ENCODE assay signal across 23 cellular contexts in genomic region chr6:23086100-23086499, GRCh38.
DNase-seq lines count a peak whose midpoint lies in the region; ATAC-seq, FAIRE-seq and TF ChIP-seq lines count a peak whose summit lies in the region.
"Had no signal": no experiment of that assay in that cellular context is flagged by ENCODE, and none has a peak within 500 bp of the region (broad histone marks: within the 10 kb centered on the region; RNA-seq: fewer than 3 reads in every experiment).

No MANE protein-coding gene starts in this region.

- no peak overlapping the region for H2AFZ ChIP-seq in HepG2 (ENCODE audit: low read length)
- H2AFZ ChIP-seq: GM23248 had no signal

- DNase-seq in HepG2 (ENCODE audit: low spot score) (no peak), right lobe of liver (no peak), NCI-H1930 (lab: John Stamatoyannopoulos, UW) (peak; percentile 74 to 80), mesothelial cell of epicardium (ENCODE audit: low spot score in 2 of 2, unreplicated experiment in 2 of 2) (no peak), NCI-H446 (lab: John Stamatoyannopoulos, UW) (no peak), CD1c-positive myeloid dendritic cell (ENCODE audit: extremely low spot score) (no peak)
- DNase-seq in effector CD4-positive, alpha-beta T cell = no peak
- DNase-seq: CD4-positive, alpha-beta T cell; CD8-positive, alpha-beta memory T cell; DMS 273 treated with DMSO at 0.1 percent for 48 hours; DMS79; EL; GDM1; GM23248; H7; HCEC 1CT had no signal

- in situ Hi-C loops in HepG2 (cut with HindIII; ENCODE audit: extremely low pct_ligation_motif_present, low pct_unique_long_range_greater_than_20kb) = no loop called here

- WGBS in HepG2 (ENCODE audit: low lambda C conversion rate) = 2% methylated on average over 2 of the region's 2 CpGs
- WGBS in right lobe of liver (ENCODE audit: insufficient coverage, low coverage, low lambda C conversion rate, missing lambda C conversion rate) = 50% methylated on average over 2 of the region's 2 CpGs

- H3K4me1 Mint-ChIP-seq in mesothelial cell of epicardium = peaks cover 40% of the 10 kb centered on the region
- H3K4me1 Mint-ChIP-seq: CD8-positive, alpha-beta memory T cell had no signal

- CTCF ChIA-PET in HepG2 (lab: Yijun Ruan, JAX; ENCODE audit: low intra/inter-chr PET ratio, low total read pairs) = no interaction called here

- no peaks in the 10 kb centered on the region for H3K27me3 Mint-ChIP-seq in mesothelial cell of epicardium (ENCODE audit: low read depth)
- H3K27me3 Mint-ChIP-seq: CD4-positive, alpha-beta T cell; CD8-positive, alpha-beta memory T cell had no signal

- H3K36me3 Mint-ChIP-seq in mesothelial cell of epicardium = peaks cover 3% of the 10 kb centered on the region
- H3K36me3 Mint-ChIP-seq: CD8-positive, alpha-beta memory T cell had no signal

- H3K4me3 Mint-ChIP-seq in mesothelial cell of epicardium = no peak overlapping the region
- H3K4me3 Mint-ChIP-seq: CD4-positive, alpha-beta T cell; CD8-positive, alpha-beta memory T cell had no signal

- FAIRE-seq in HepG2 (lab: Jason Lieb, UNC) = no peak
- FAIRE-seq: D721Med, GM12878, GM19239, H1 had no signal

- ATAC-seq in HepG2 (no peak), right lobe of liver (no peak), SK-N-SH treated with all-trans-retinoic acid at 6 μM for 48 hours (peak; percentile 90)
- ATAC-seq: GM12878 had no signal

- no peak for TF ChIP-seq POLR2A in HepG2 (IDR thresholded peaks at IDR 0.05; ENCODE audit: insufficient read depth in 1 of 2, low read depth in 2 of 2, low read length in 2 of 2)
- no peak for TF ChIP-seq POLR2A in right lobe of liver (IDR thresholded peaks at IDR 0.05)

- intact Hi-C loops in HepG2 (cut with micrococcal nuclease; ENCODE audit: unreplicated experiment) (no loop called here), right lobe of liver (cut with DNase I) (no loop called here)

- no peaks in the 10 kb centered on the region for H3K79me2 ChIP-seq in HepG2 (ENCODE audit: insufficient read depth, low read length)

- H3K27ac ChIP-seq in HepG2 (ENCODE audit: extremely low read length, insufficient read depth, low read length) (no peak overlapping the region), right lobe of liver (no peak overlapping the region)
- H3K27ac ChIP-seq: BLaER1, C4-2B, GM23248 had no signal

- no peak overlapping the region for H3K9ac ChIP-seq in HepG2 (ENCODE audit: insufficient read depth, low read depth, low read length)
- H3K9ac ChIP-seq: BLaER1, GM23248 had no signal

- no peaks in the 10 kb centered on the region for H3K9me3 Mint-ChIP-seq in mesothelial cell of epicardium

- POLR2A ChIA-PET in HepG2 (lab: Yijun Ruan, JAX) = no interaction called here

- no TSS peak for BruUV-seq in HepG2 (replicated peaks; lab: Mats Ljungman, UMichigan)

- H4K20me1 ChIP-seq in HepG2 (ENCODE audit: insufficient read depth, low read length) = no peaks in the 10 kb centered on the region
- H4K20me1 ChIP-seq: BLaER1 had no signal

- TF ChIP-seq CTCF in HepG2 (CRISPR knock-in tag; IDR thresholded peaks at IDR 0.05) (no peak), right lobe of liver (IDR thresholded peaks at IDR 0.05) (no peak), mesothelial cell of epicardium (IDR thresholded peaks at IDR 0.05; ENCODE audit: unreplicated experiment) (no peak)

- no peak for TF ChIP-seq RAD21 in HepG2 (CRISPR knock-in tag; IDR thresholded peaks at IDR 0.05)

- no peaks in the 10 kb centered on the region for H3K27me3 ChIP-seq in HepG2 (ENCODE audit: control insufficient read depth in 1 of 2, insufficient read depth in 2 of 2, low read length in 2 of 2)
- no peaks in the 10 kb centered on the region for H3K27me3 ChIP-seq in right lobe of liver
- H3K27me3 ChIP-seq: BLaER1 had no signal

- TF ChIP-seq EP300 in HepG2 (IDR thresholded peaks at IDR 0.05; ENCODE audit: low read depth in 2 of 2, low read length in 2 of 2) (no peak), HepG2 (CRISPR knock-in tag; IDR thresholded peaks at IDR 0.05; ENCODE audit: borderline replicate concordance) (no peak)

- H3K4me1 ChIP-seq in HepG2 (ENCODE audit: insufficient read depth, low read length) = no peaks in the 10 kb centered on the region
- no peaks in the 10 kb centered on the region for H3K4me1 ChIP-seq in right lobe of liver
- H3K4me1 ChIP-seq: BLaER1 had no signal

- H3K9me3 ChIP-seq in HepG2 (ENCODE audit: low read length) (peaks cover 99% of the 10 kb centered on the region), right lobe of liver (no peaks in the 10 kb centered on the region)
- H3K9me3 ChIP-seq: BLaER1 had no signal

- H3K4me3 ChIP-seq in HepG2 (replicated peaks in 1 of 3; ENCODE audit: insufficient read depth in 1 of 3, low read depth in 2 of 3, low read length in 3 of 3) = no peak overlapping the region
- no peak overlapping the region for H3K4me3 ChIP-seq in right lobe of liver
- H3K4me3 ChIP-seq: BLaER1, GM12878, GM23248 had no signal

- no peak overlapping the region for H3K4me2 ChIP-seq in HepG2 (ENCODE audit: low read depth, low read length)
- H3K4me2 ChIP-seq: BLaER1 had no signal

- H3K27ac Mint-ChIP-seq in mesothelial cell of epicardium = peak overlapping the region; percentile 10
- H3K27ac Mint-ChIP-seq: CD4-positive, alpha-beta T cell; CD8-positive, alpha-beta memory T cell had no signal

- H3K36me3 ChIP-seq in HepG2 (replicated peaks in 1 of 2; ENCODE audit: control insufficient read depth in 1 of 2, insufficient read depth in 2 of 2, low read length in 2 of 2) (no peaks in the 10 kb centered on the region), right lobe of liver (no peaks in the 10 kb centered on the region)
- H3K36me3 ChIP-seq: BLaER1 had no signal

TF ChIP-seq in HepG2, 621 proteins besides CTCF, POLR2A, EP300 and RAD21:
- peak; percentile 57 for TF ChIP-seq MAFF (IDR thresholded peaks at IDR 0.05; ENCODE audit: low read depth, low read length)
- no peak for TF ChIP-seq HDAC6 (IDR thresholded peaks at IDR 0.05; ENCODE audit: low read depth, low read length)
- no peak for TF ChIP-seq ARID3A (IDR thresholded peaks at IDR 0.05; ENCODE audit: low read depth, low read length)
- peak; percentile 47 to 69 for TF ChIP-seq MAFK (conservative IDR thresholded peaks at IDR 0.05 in 1 of 2, IDR thresholded peaks at IDR 0.05 in 1 of 2; ENCODE audit: low read length in 2 of 2)

TF ChIP-seq in SK-N-SH treated with all-trans-retinoic acid at 6 μM for 48 hours, 23 proteins besides CTCF, POLR2A, EP300 and RAD21 (continues in another document):
- TF ChIP-seq ESRRG (CRISPR knock-in tag; IDR thresholded peaks at IDR 0.05) (peak; percentile 81; the same call in 1 of the 2 replicates), ZC3H10 (CRISPR knock-in tag; IDR thresholded peaks at IDR 0.05) (peak; percentile 98), RARB (CRISPR knock-in tag; IDR thresholded peaks at IDR 0.05) (peak; percentile 97), PATZ1 (CRISPR knock-in tag; IDR thresholded peaks at IDR 0.05; ENCODE audit: borderline replicate concordance) (peak; percentile 96), ZFP30 (CRISPR knock-in tag; IDR thresholded peaks at IDR 0.05) (no peak), TCF4 (CRISPR knock-in tag; IDR thresholded peaks at IDR 0.05; ENCODE audit: borderline replicate concordance) (peak; percentile 90), OSR1 (CRISPR knock-in tag; IDR thresholded peaks at IDR 0.05) (no peak), ZNF565 (CRISPR knock-in tag; conservative IDR thresholded peaks at IDR 0.05; ENCODE audit: low read depth) (no peak), CREB5 (CRISPR knock-in tag; IDR thresholded peaks at IDR 0.05; ENCODE audit: low read depth) (peak; percentile 96), BACH2 (CRISPR knock-in tag; IDR thresholded peaks at IDR 0.05; ENCODE audit: borderline replicate concordance) (peak; percentile 55; the same call in 1 of the 2 replicates), ZNF70 (CRISPR knock-in tag; IDR thresholded peaks at IDR 0.05) (no peak), ZNF8 (CRISPR knock-in tag; IDR thresholded peaks at IDR 0.05) (peak; percentile 53; the same call in 1 of the 2 replicates), ZFP3 (CRISPR knock-in tag; IDR thresholded peaks at IDR 0.05) (no peak; the same call in 1 of the 2 replicates)

Comparison
In these comparisons a context has a peak if more than half of its experiments do, and no peak if none do; other contexts are left out.
1. DNase-seq: peak in NCI-H1930 (2 of 2); none in HepG2 (single experiment), right lobe of liver (0 of 3), mesothelial cell of epicardium (0 of 2), NCI-H446 (0 of 2), CD1c-positive myeloid dendritic cell (single experiment) and effector CD4-positive, alpha-beta T cell (single experiment).
2. Of the 2 proteins assayed by ChIP-seq in both HepG2 and SK-N-SH treated with all-trans-retinoic acid at 6 μM for 48 hours: peak only in HepG2: none; only in SK-N-SH treated with all-trans-retinoic acid at 6 μM for 48 hours: ARNTL and PATZ1; in both: none; in neither: 0.